12 cellular contexts compared by ENCODE assay signal in the genomic region with DNA sequence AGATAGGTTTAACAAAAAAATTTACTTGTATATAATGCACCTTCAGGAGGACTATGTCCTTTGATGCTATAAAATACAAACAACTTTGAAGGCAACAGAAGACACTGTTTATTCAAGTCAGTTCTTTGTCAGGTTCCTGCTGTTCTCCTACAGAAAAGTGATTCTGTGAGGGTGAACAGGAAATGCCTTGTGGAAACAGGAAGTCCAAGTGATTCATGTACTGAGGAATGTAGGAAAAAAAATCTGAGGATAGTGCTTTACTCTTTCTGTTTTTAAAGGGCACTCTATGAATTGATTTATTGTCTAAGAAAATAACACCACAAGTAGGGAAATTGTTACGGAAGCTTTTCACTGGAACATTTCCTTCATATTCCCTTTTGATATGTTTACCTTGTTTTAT.
A peak's percentile ranks its signal among the peaks of the same experiment; 100 is the strongest.
DNase-seq lines count a peak whose midpoint lies in the region; ATAC-seq, FAIRE-seq and TF ChIP-seq lines count a peak whose summit lies in the region.
"Had no signal": no experiment of that assay in that cellular context is flagged by ENCODE, and none has a peak within 500 bp of the region (broad histone marks: within the 10 kb centered on the region; RNA-seq: fewer than 3 reads in every experiment).

No MANE protein-coding gene starts in this region.

- no peaks in the 10 kb centered on the region for H3K9me3 Mint-ChIP-seq in astrocyte (ENCODE audit: unreplicated experiment)
- H3K9me3 Mint-ChIP-seq in naive thymus-derived CD4-positive, alpha-beta T cell, result peaks cover 0 to 5% (median 0%) of the 10 kb centered on the region in 11 donors
- H3K9me3 Mint-ChIP-seq: naive B cell had no signal

- H3K9me3 ChIP-seq in astrocyte (ENCODE audit: insufficient read depth, low read depth, low read length) (no peaks in the 10 kb centered on the region), stomach (no peaks in the 10 kb centered on the region)
- H3K9me3 ChIP-seq in naive thymus-derived CD4-positive, alpha-beta T cell (ENCODE audit: control insufficient read depth in 2 of 3, low read length in 3 of 3), result no peaks in the 10 kb centered on the region

- peak; percentile 92 for FAIRE-seq in astrocyte (lab: Jason Lieb, UNC)

- H3K27ac ChIP-seq in 22Rv1, result peak overlapping the region; percentile 52
- H3K27ac ChIP-seq in astrocyte (ENCODE audit: low read depth, low read length), result peak overlapping the region; percentile 24
- H3K27ac ChIP-seq in stomach, result no peak overlapping the region
- no peak overlapping the region for H3K27ac ChIP-seq in naive thymus-derived CD4-positive, alpha-beta T cell (ENCODE audit: low read depth, low read length)

- no peak for ATAC-seq in naive thymus-derived CD4-positive, alpha-beta T cell

- POLR2A ChIA-PET in naive thymus-derived CD4-positive, alpha-beta T cell (lab: Charles Lee), result interaction anchor here (0.6 kb wide), 1 partner anchor 25 kb away, joined by 3 read pairs; no protein-coding TSS in a partner anchor

- H2AFZ ChIP-seq in astrocyte (ENCODE audit: low read depth, low read length), result no peak overlapping the region

- CTCF ChIA-PET in naive thymus-derived CD4-positive, alpha-beta T cell (lab: Charles Lee), result no interaction called here

- no peak overlapping the region for H3K9ac ChIP-seq in astrocyte (ENCODE audit: low read length)

- peak overlapping the region; percentile 11 for H3K27ac Mint-ChIP-seq in astrocyte (ENCODE audit: unreplicated experiment)
- no peak overlapping the region for H3K27ac Mint-ChIP-seq in naive thymus-derived CD4-positive, alpha-beta T cell
- H3K27ac Mint-ChIP-seq: B cell, naive B cell had no signal

- no peaks in the 10 kb centered on the region for H3K79me2 ChIP-seq in astrocyte (ENCODE audit: insufficient read depth, low read length)

- WGBS in stomach, 5 donors, result 22 to 51% (median 43%) methylated on average over 1 of the region's 1 CpG

- peaks cover 8% of the 10 kb centered on the region for H3K4me1 Mint-ChIP-seq in astrocyte (ENCODE audit: low read depth, unreplicated experiment)
- peaks cover 0 to 5% (median 0%) of the 10 kb centered on the region in 7 donors for H3K4me1 Mint-ChIP-seq in naive thymus-derived CD4-positive, alpha-beta T cell

- H3K4me1 ChIP-seq in astrocyte (ENCODE audit: insufficient read depth, low read length) (peaks cover 5% of the 10 kb centered on the region), stomach (peaks cover 4 to 13% (median 8%) of the 10 kb centered on the region in 4 donors)
- H3K4me1 ChIP-seq in naive thymus-derived CD4-positive, alpha-beta T cell (ENCODE audit: control insufficient read depth in 2 of 2, insufficient read depth in 2 of 2, low read length in 2 of 2), result no peaks in the 10 kb centered on the region

- TF ChIP-seq EP300 in stomach (IDR thresholded peaks at IDR 0.05), result no peak

- no peaks in the 10 kb centered on the region for H4K20me1 ChIP-seq in astrocyte (ENCODE audit: insufficient read depth, low read length)

- intact Hi-C loops in stomach (cut with DNase I; ENCODE audit: low total_unique reads), result no loop called here
- intact Hi-C loops in naive thymus-derived CD4-positive, alpha-beta T cell (cut with micrococcal nuclease), result loop anchor here in 1 of 2 donors (10.0 kb wide), 1 partner anchor 997 kb away; no protein-coding TSS in a partner anchor

- TF ChIP-seq CTCF in 22Rv1 (IDR thresholded peaks at IDR 0.05) (no peak), astrocyte (IDR thresholded peaks at IDR 0.05; ENCODE audit: insufficient read depth, low read depth, low read length) (no peak), stomach (IDR thresholded peaks at IDR 0.05) (no peak)

- no peaks in the 10 kb centered on the region for H3K36me3 ChIP-seq in astrocyte (ENCODE audit: insufficient read depth, low read length)
- H3K36me3 ChIP-seq in stomach, result no peaks in the 10 kb centered on the region
- no peaks in the 10 kb centered on the region for H3K36me3 ChIP-seq in naive thymus-derived CD4-positive, alpha-beta T cell (ENCODE audit: control insufficient read depth in 2 of 3, insufficient read depth in 3 of 3, low read length in 3 of 3)

- no peaks in the 10 kb centered on the region for H3K27me3 ChIP-seq in astrocyte (ENCODE audit: insufficient read depth, low read length)
- no peaks in the 10 kb centered on the region for H3K27me3 ChIP-seq in stomach
- H3K27me3 ChIP-seq in naive thymus-derived CD4-positive, alpha-beta T cell (ENCODE audit: control insufficient read depth in 2 of 2, insufficient read depth in 2 of 2, low read length in 2 of 2), result no peaks in the 10 kb centered on the region

- no peak overlapping the region for H3K4me3 ChIP-seq in astrocyte (ENCODE audit: insufficient read depth, low read depth, low read length)
- H3K4me3 ChIP-seq in stomach, result no peak overlapping the region
- no peak overlapping the region for H3K4me3 ChIP-seq in naive thymus-derived CD4-positive, alpha-beta T cell (ENCODE audit: low read length)

- DNase-seq in HPDE6-E6E7 (ENCODE audit: extremely low spot score), result peak; percentile 15
- DNase-seq in astrocyte (ENCODE audit: low read depth), result peak; percentile 69
- DNase-seq in iPS DF 4.7 (ENCODE audit: extremely low read depth, low spot score), result peak; percentile 14
- DNase-seq in SHP77 (lab: John Stamatoyannopoulos, UW), result no peak
- no peak for DNase-seq in stomach
- no peak for DNase-seq in NCI-H2081 treated with DMSO at 0.1 percent for 48 hours (lab: John Stamatoyannopoulos, UW)
- DNase-seq in naive thymus-derived CD4-positive, alpha-beta T cell, result no peak
- DNase-seq: effector CD4-positive, alpha-beta T cell; naive B cell; NCI-H1048 had no signal

- no peak for TF ChIP-seq POLR2A in stomach (IDR thresholded peaks at IDR 0.05)

- no peaks in the 10 kb centered on the region for H3K27me3 Mint-ChIP-seq in astrocyte (ENCODE audit: low read depth, unreplicated experiment)
- no peaks in the 10 kb centered on the region for H3K27me3 Mint-ChIP-seq in naive thymus-derived CD4-positive, alpha-beta T cell
- H3K27me3 Mint-ChIP-seq: B cell, naive B cell had no signal

- no peak overlapping the region for H3K4me3 Mint-ChIP-seq in astrocyte (ENCODE audit: unreplicated experiment)
- H3K4me3 Mint-ChIP-seq in naive thymus-derived CD4-positive, alpha-beta T cell, result no peak overlapping the region
- H3K4me3 Mint-ChIP-seq: B cell, naive B cell had no signal

- H3K36me3 Mint-ChIP-seq in astrocyte (ENCODE audit: low read depth, unreplicated experiment), result peaks cover 2% of the 10 kb centered on the region
- no peaks in the 10 kb centered on the region for H3K36me3 Mint-ChIP-seq in naive thymus-derived CD4-positive, alpha-beta T cell

- peak overlapping the region; percentile 44 for H3K4me2 ChIP-seq in astrocyte (ENCODE audit: low read length)

Comparison
In these comparisons a context has a peak if more than half of its experiments do, and no peak if none do; other contexts are left out.
1. H3K27ac ChIP-seq: peak in 22Rv1 (single experiment) and astrocyte (single experiment); none in stomach (0 of 5) and naive thymus-derived CD4-positive, alpha-beta T cell (single experiment).
2. DNase-seq: peak in HPDE6-E6E7 (single experiment), astrocyte (single experiment) and iPS DF 4.7 (single experiment); none in SHP77 (0 of 2), stomach (single experiment), NCI-H2081 treated with DMSO at 0.1 percent for 48 hours (single experiment) and naive thymus-derived CD4-positive, alpha-beta T cell (0 of 9).